ENCODE assay signal across 8 cellular contexts in genomic region chr12:56188786-56189335, GRCh38. TPM values are rescaled to one million over a fixed set of nuclear protein-coding genes. Genes with fewer than 3 reads are reported as not detected.
DNase-seq lines count a peak whose midpoint lies in the region; ATAC-seq lines count a peak whose summit lies in the region.

No MANE protein-coding gene starts in this region.

- no peak overlapping the region for H3K27ac ChIP-seq in iPS DF 6.9 (ENCODE audit: low read length)

- peak overlapping the region; percentile 94 for H3K4me2 ChIP-seq in skeletal muscle satellite cell (ENCODE audit: low read length)

- peaks cover 43% of the 10 kb centered on the region for H3K4me1 Mint-ChIP-seq in activated naive CD8-positive, alpha-beta T cell treated with anti-CD3 and anti-CD28 coated beads, Interleukin-2, amount 50 U/mL, for 24 hours

- H3K9me3 ChIP-seq in iPS DF 6.9 (ENCODE audit: control insufficient read depth, insufficient read depth, low read length) (no peaks in the 10 kb centered on the region), skeletal muscle satellite cell (replicated peaks; ENCODE audit: low read length) (no peaks in the 10 kb centered on the region)

- H3K36me3 ChIP-seq in iPS DF 6.9 (ENCODE audit: control insufficient read depth, insufficient read depth, low read length) (peaks cover 18% of the 10 kb centered on the region; the same call in 1 of the 2 replicates), skeletal muscle satellite cell (ENCODE audit: insufficient read depth, low read length) (peaks cover 25% of the 10 kb centered on the region)

- H3K27me3 ChIP-seq in iPS DF 6.9 (ENCODE audit: control insufficient read depth, insufficient read depth, low read length) (no peaks in the 10 kb centered on the region), skeletal muscle satellite cell (ENCODE audit: control insufficient read depth, insufficient read depth, low read length) (no peaks in the 10 kb centered on the region)

- H3K4me1 ChIP-seq in iPS DF 6.9 (ENCODE audit: control insufficient read depth, insufficient read depth, low read length) (no peaks in the 10 kb centered on the region), skeletal muscle satellite cell (ENCODE audit: control insufficient read depth, insufficient read depth, low read length) (peaks cover 16% of the 10 kb centered on the region)

- no peaks in the 10 kb centered on the region for H3K27me3 Mint-ChIP-seq in activated naive CD8-positive, alpha-beta T cell treated with anti-CD3 and anti-CD28 coated beads, Interleukin-2, amount 50 U/mL, for 24 hours

- H3K4me3 ChIP-seq in Jurkat, Clone E6-1 (ENCODE audit: low read length), result peak overlapping the region; percentile 90
- H3K4me3 ChIP-seq in iPS DF 6.9 (ENCODE audit: low read length) (peak overlapping the region; percentile 88), skeletal muscle satellite cell (ENCODE audit: low read length) (peak overlapping the region; percentile 90)

- H3K9me3 Mint-ChIP-seq in activated naive CD8-positive, alpha-beta T cell treated with anti-CD3 and anti-CD28 coated beads, Interleukin-2, amount 50 U/mL, for 24 hours, result no peaks in the 10 kb centered on the region

- peak overlapping the region; percentile 90 for H3K4me3 Mint-ChIP-seq in activated naive CD8-positive, alpha-beta T cell treated with anti-CD3 and anti-CD28 coated beads, Interleukin-2, amount 50 U/mL, for 24 hours

- DNase-seq in NCI-H82 (lab: John Stamatoyannopoulos, UW), result peak; percentile 81
- no peak for DNase-seq in NCI-H82 treated with DMSO at 0.1 percent for 48 hours (lab: John Stamatoyannopoulos, UW; ENCODE audit: unreplicated experiment)
- no peak for DNase-seq in Jurkat, Clone E6-1 (ENCODE audit: low read depth, low spot score)
- peak; percentile 22 for DNase-seq in activated naive CD8-positive, alpha-beta T cell treated with anti-CD3 and anti-CD28 coated beads, Interleukin-2, amount 50 U/mL, for 24 hours
- DNase-seq in iPS DF 6.9 (ENCODE audit: low read depth, low spot score), result no peak
- no peak for DNase-seq in ecto neural progenitor cell (ENCODE audit: low spot score)
- no peak for DNase-seq in NCI-H1436 treated with DMSO at 0.1 percent for 48 hours (lab: John Stamatoyannopoulos, UW)

- ATAC-seq in activated naive CD8-positive, alpha-beta T cell treated with anti-CD3 and anti-CD28 coated beads, Interleukin-2, amount 50 U/mL, for 24 hours, result no peak

- peak overlapping the region; percentile 90 for H3K27ac Mint-ChIP-seq in activated naive CD8-positive, alpha-beta T cell treated with anti-CD3 and anti-CD28 coated beads, Interleukin-2, amount 50 U/mL, for 24 hours

- peak overlapping the region; percentile 89 for H3K9ac ChIP-seq in skeletal muscle satellite cell (ENCODE audit: low read depth, low read length)

- WGBS in iPS DF 6.9 (ENCODE audit: insufficient coverage, insufficient read length), result no CpG with 5 or more reads among the region's 39 CpGs

- peaks cover 29% of the 10 kb centered on the region for H3K36me3 Mint-ChIP-seq in activated naive CD8-positive, alpha-beta T cell treated with anti-CD3 and anti-CD28 coated beads, Interleukin-2, amount 50 U/mL, for 24 hours (ENCODE audit: low read depth)

RNA-seq across cellular contexts. Expression of gene SMARCC2, which starts 0.4 kb away (rescaled TPM):
- polyA plus RNA-seq in Jurkat, Clone E6-1 (2012; ENCODE audit: insufficient read depth, insufficient read length), result 81.0 TPM
- 24.9 and 27.1 TPM in 2 replicates for total RNA-seq in skeletal muscle satellite cell (2012; rRNA removed)

RNA-seq across cellular contexts. Expression of gene MYL6, which starts 30.7 kb away (rescaled TPM):
- polyA plus RNA-seq in Jurkat, Clone E6-1 (2012; ENCODE audit: insufficient read depth, insufficient read length), result 825 TPM
- 1,015 and 1,106 TPM in 2 replicates for total RNA-seq in skeletal muscle satellite cell (2012; rRNA removed)

RNA-seq across cellular contexts. Expression of gene RNF41, which starts 32.9 kb away (rescaled TPM):
- polyA plus RNA-seq in Jurkat, Clone E6-1 (2012; ENCODE audit: insufficient read depth, insufficient read length), result 33.8 TPM
- 55.0 and 59.4 TPM in 2 replicates for total RNA-seq in skeletal muscle satellite cell (2012; rRNA removed)

RNA-seq across cellular contexts. Expression of gene NABP2, which starts 35.3 kb away (rescaled TPM):
- polyA plus RNA-seq in Jurkat, Clone E6-1 (2012; ENCODE audit: insufficient read depth, insufficient read length), result 86.9 TPM
- total RNA-seq in skeletal muscle satellite cell (2012; rRNA removed), result 25.3 and 29.7 TPM in 2 replicates

RNA-seq across cellular contexts. Expression of gene MYL6B, which starts 36.5 kb away (rescaled TPM):
- 282 TPM for polyA plus RNA-seq in Jurkat, Clone E6-1 (2012; ENCODE audit: insufficient read depth, insufficient read length)
- 49.4 and 104 TPM in 2 replicates for total RNA-seq in skeletal muscle satellite cell (2012; rRNA removed)

Comparison
In these comparisons a context has a peak if more than half of its experiments do, and no peak if none do; other contexts are left out.
1. DNase-seq: peak in NCI-H82 (single experiment) and activated naive CD8-positive, alpha-beta T cell treated with anti-CD3 and anti-CD28 coated beads, Interleukin-2, amount 50 U/mL, for 24 hours (single experiment); none in NCI-H82 treated with DMSO at 0.1 percent for 48 hours (single experiment), Jurkat, Clone E6-1 (single experiment), iPS DF 6.9 (single experiment), ecto neural progenitor cell (single experiment) and NCI-H1436 treated with DMSO at 0.1 percent for 48 hours (single experiment).
2. Peak in every context shown above with its lines, with median percentiles within 50 percentile points of each other: H3K4me3 ChIP-seq.